In genomic region chr14:99732436-99733220, GRCh38 we compare ENCODE assay signal across 14 cellular contexts. TPM values are rescaled to one million over a fixed set of nuclear protein-coding genes. Genes with fewer than 3 reads are reported as not detected.
A peak's percentile ranks its signal among the peaks of the same experiment; 100 is the strongest.
DNase-seq lines count a peak whose midpoint lies in the region; ATAC-seq and TF ChIP-seq lines count a peak whose summit lies in the region.
"Had no signal": no experiment of that assay in that cellular context is flagged by ENCODE, and none has a peak within 500 bp of the region (broad histone marks: within the 10 kb centered on the region; RNA-seq: fewer than 3 reads in every experiment).

No MANE protein-coding gene starts in this region.

- TF ChIP-seq CTCF in dorsolateral prefrontal cortex (IDR thresholded peaks at IDR 0.05 in 54 of 56, conservative IDR thresholded peaks at IDR 0.05 in 2 of 56; ENCODE audit: low read depth in 1 of 56, partially characterized antibody in 56 of 56) (no peak), lower lobe of right lung (IDR thresholded peaks at IDR 0.05) (no peak), suprapubic skin (IDR thresholded peaks at IDR 0.05) (no peak)

- no peak for TF ChIP-seq EP300 in suprapubic skin (IDR thresholded peaks at IDR 0.05)

- no peak for ATAC-seq in lower lobe of right lung
- ATAC-seq in HG03135 (IDR thresholded peaks at IDR 0.05; ENCODE audit: unreplicated experiment), result no peak
- ATAC-seq: SK-N-SH treated with all-trans-retinoic acid at 6 μM for 48 hours had no signal

- DNase-seq in M059J (ENCODE audit: low read depth) (peak; percentile 33), dorsolateral prefrontal cortex (peak in 6 of 10 donors; percentile 15 to 42 (median 36)), lower lobe of right lung (peak; percentile 43), suprapubic skin (ENCODE audit: low spot score in 2 of 2) (peak; percentile 53 to 77), middle frontal gyrus (ENCODE audit: extremely low spot score, low spot score) (no peak)
- DNase-seq in activated CD4-positive, alpha-beta T cell treated with anti-CD3 and anti-CD28 coated beads, Interleukin-2, amount 50 U/mL, for 4 hours, result no peak
- DNase-seq: anterior cingulate cortex; CD4-positive, alpha-beta memory T cell; dermis blood vessel endothelial cell; mesenchymal stem cell; NCI-H446 had no signal

- peaks cover 62% of the 10 kb centered on the region for H3K4me1 ChIP-seq in lower lobe of right lung
- H3K4me1 ChIP-seq in suprapubic skin, result peaks cover 37% of the 10 kb centered on the region
- H3K4me1 ChIP-seq: prostate gland had no signal

- H3K4me3 ChIP-seq in dorsolateral prefrontal cortex (no peak overlapping the region), lower lobe of right lung (no peak overlapping the region), suprapubic skin (no peak overlapping the region)
- H3K4me3 ChIP-seq: prostate gland had no signal

- H3K27ac ChIP-seq in dorsolateral prefrontal cortex (peak overlapping the region in 4 of 59 donors; percentile 10 to 36 (median 26)), lower lobe of right lung (peak overlapping the region; percentile 76), suprapubic skin (no peak overlapping the region)
- H3K27ac ChIP-seq: prostate gland had no signal

- 93% methylated on average over 4 of the region's 23 CpGs for WGBS in suprapubic skin

- H3K27me3 ChIP-seq in dorsolateral prefrontal cortex (no peaks in the 10 kb centered on the region), lower lobe of right lung (ENCODE audit: low read depth) (peaks cover 10% of the 10 kb centered on the region), suprapubic skin (peaks cover 36% of the 10 kb centered on the region)

- intact Hi-C loops in dorsolateral prefrontal cortex (cut with DNase I) (loop anchor here (2.0 to 5.0 kb wide), 2 partner anchors 152 to 215 kb away; no protein-coding TSS in a partner anchor), lower lobe of right lung (cut with DNase I) (loop anchor here (10.0 kb wide), 1 partner anchor 152 kb away; no protein-coding TSS in a partner anchor)

- TF ChIP-seq POLR2A in suprapubic skin (IDR thresholded peaks at IDR 0.05), result no peak

- no peaks in the 10 kb centered on the region for H3K9me3 ChIP-seq in lower lobe of right lung
- no peaks in the 10 kb centered on the region for H3K9me3 ChIP-seq in suprapubic skin
- H3K9me3 ChIP-seq: prostate gland had no signal

- H3K36me3 ChIP-seq in lower lobe of right lung, result no peaks in the 10 kb centered on the region
- H3K36me3 ChIP-seq in suprapubic skin, result no peaks in the 10 kb centered on the region
- H3K36me3 ChIP-seq: prostate gland had no signal

RNA-seq across cellular contexts. Expression of gene CYP46A1, which starts 48.5 kb away (rescaled TPM):
- total RNA-seq in M059J (2014; rRNA removed; shearing (Covaris generic)), result 0.02 TPM in 1 of 2 replicates, not detected in the other
- 100 to 1,000 TPM in 17 of 120 experiments, 10 to 100 TPM in 103; 26.0 to 165 (median 81.5) TPM for total RNA-seq in dorsolateral prefrontal cortex
- 0.62 TPM for total RNA-seq in lower lobe of right lung
- 1 to 10 TPM in 2 of 4 donors, under 1 TPM in 1, not detected in 1; 0.47 to 2.0 (median 1.0) TPM for total RNA-seq in suprapubic skin

Comparison
In these comparisons a context has a peak if more than half of its experiments do, and no peak if none do; other contexts are left out.
1. DNase-seq: peak in M059J (single experiment), dorsolateral prefrontal cortex (6 of 10), lower lobe of right lung (single experiment) and suprapubic skin (2 of 2); none in activated CD4-positive, alpha-beta T cell treated with anti-CD3 and anti-CD28 coated beads, Interleukin-2, amount 50 U/mL, for 4 hours (0 of 2) and middle frontal gyrus (single experiment).
2. RNA of gene CYP46A1, which starts 48.5 kb away (total RNA-seq): 26.0 to 165 TPM in dorsolateral prefrontal cortex; 0.47 to 2.0 TPM in suprapubic skin, 0.62 TPM in lower lobe of right lung (single experiment) and 0.02 TPM in M059J; every median in the first group is over 4 times any median in the second.